8 cellular contexts compared by ENCODE assay signal in genomic region chr19:18152444-18152816, GRCh38. TPM values are rescaled to one million over a fixed set of nuclear protein-coding genes. Genes with fewer than 3 reads are reported as not detected.
DNase-seq lines count a peak whose midpoint lies in the region; TF ChIP-seq lines count a peak whose summit lies in the region.

No MANE protein-coding gene starts in this region.

- peaks cover 11% of the 10 kb centered on the region for H3K36me3 Mint-ChIP-seq in nephron (ENCODE audit: low read depth)
- no peaks in the 10 kb centered on the region for H3K36me3 Mint-ChIP-seq in stimulated activated naive CD8-positive, alpha-beta T cell treated with anti-CD3 and anti-CD28 coated beads, Interleukin-15, Interleukin-2, amounts not matched to agents 100 ng/mL and 50 ng/mL, for 24 hours (ENCODE audit: low read depth)

- H3K27ac Mint-ChIP-seq in nephron = peak overlapping the region; percentile 96 to 98 (median 97)
- peak overlapping the region; percentile 97 for H3K27ac Mint-ChIP-seq in stimulated activated naive CD8-positive, alpha-beta T cell treated with anti-CD3 and anti-CD28 coated beads, Interleukin-15, Interleukin-2, amounts not matched to agents 100 ng/mL and 50 ng/mL, for 24 hours

- no peaks in the 10 kb centered on the region for H3K9me3 Mint-ChIP-seq in nephron
- H3K9me3 Mint-ChIP-seq in stimulated activated naive CD8-positive, alpha-beta T cell treated with anti-CD3 and anti-CD28 coated beads, Interleukin-15, Interleukin-2, amounts not matched to agents 100 ng/mL and 50 ng/mL, for 24 hours = no peaks in the 10 kb centered on the region

- H3K4me3 Mint-ChIP-seq in nephron = peak overlapping the region; percentile 83 to 87 (median 86)
- H3K4me3 Mint-ChIP-seq in stimulated activated naive CD8-positive, alpha-beta T cell treated with anti-CD3 and anti-CD28 coated beads, Interleukin-15, Interleukin-2, amounts not matched to agents 100 ng/mL and 50 ng/mL, for 24 hours = peak overlapping the region; percentile 83

- H3K27ac ChIP-seq in RWPE1 = peak overlapping the region; percentile 99

- H3K9ac ChIP-seq in ES-I3 (ENCODE audit: low read depth, low read length) = peak overlapping the region; percentile 78

- CTCF ChIA-PET in RWPE1 (lab: Yijun Ruan, JAX) = interaction anchor here (0.9 to 1.8 kb wide), 2 partner anchors 15 kb away, joined by 4 to 5 read pairs; no protein-coding TSS in a partner anchor

- H3K27me3 Mint-ChIP-seq in nephron (ENCODE audit: low read depth) = no peaks in the 10 kb centered on the region
- H3K27me3 Mint-ChIP-seq in stimulated activated naive CD8-positive, alpha-beta T cell treated with anti-CD3 and anti-CD28 coated beads, Interleukin-15, Interleukin-2, amounts not matched to agents 100 ng/mL and 50 ng/mL, for 24 hours = no peaks in the 10 kb centered on the region

- no peaks in the 10 kb centered on the region for H3K9me3 ChIP-seq in ES-I3 (ENCODE audit: control insufficient read depth, insufficient read depth, low read length)

- H3K4me1 Mint-ChIP-seq in nephron = peaks cover 23% of the 10 kb centered on the region
- peaks cover 26% of the 10 kb centered on the region for H3K4me1 Mint-ChIP-seq in stimulated activated naive CD8-positive, alpha-beta T cell treated with anti-CD3 and anti-CD28 coated beads, Interleukin-15, Interleukin-2, amounts not matched to agents 100 ng/mL and 50 ng/mL, for 24 hours (ENCODE audit: low read depth)

- POLR2A ChIA-PET in RWPE1 (lab: Yijun Ruan, JAX; ENCODE audit: low non-redundant PET) = no interaction called here

- H3K4me1 ChIP-seq in ES-I3 (ENCODE audit: insufficient read depth, low read length) = peaks cover 7% of the 10 kb centered on the region; the same call in 1 of the 2 replicates

- TF ChIP-seq CTCF in LNCAP (IDR thresholded peaks at IDR 0.05) (peak; percentile 46; the same call in 1 of the 2 replicates), RWPE1 (conservative IDR thresholded peaks at IDR 0.05; ENCODE audit: low read depth) (peak; percentile 76), nephron (IDR thresholded peaks at IDR 0.05; ENCODE audit: unreplicated experiment in 3 of 3) (peak; percentile 70 to 85 (median 80))

- no peaks in the 10 kb centered on the region for H3K36me3 ChIP-seq in ES-I3 (ENCODE audit: insufficient read depth, low read length)

- DNase-seq in H4 (ENCODE audit: low spot score) (peak; percentile 99), RWPE1 (ENCODE audit: low spot score) (peak; percentile 95), fibroblast of the conjunctiva (ENCODE audit: low read depth) (peak; percentile 98)
- peak; percentile 92 for DNase-seq in activated effector memory CD4-positive, alpha-beta T cell treated with Interleukin-2 at 50 U/mL for 16 hours

RNA-seq across cellular contexts. Expression of gene PIK3R2, which starts 0.5 kb away (rescaled TPM):
- 9.8 and 25.1 TPM in 2 replicates for total RNA-seq in H4 (2014; rRNA removed; shearing (Covaris generic))

RNA-seq across cellular contexts. Expression of gene IFI30, which starts 21.2 kb away (rescaled TPM):
- total RNA-seq in H4 (2014; rRNA removed; shearing (Covaris generic)) = 156 and 172 TPM in 2 replicates

RNA-seq across cellular contexts. Expression of gene MPV17L2, which starts 40.6 kb away (rescaled TPM):
- total RNA-seq in H4 (2014; rRNA removed; shearing (Covaris generic)) = 17.7 and 30.9 TPM in 2 replicates

RNA-seq across cellular contexts. Expression of gene RAB3A, which starts 51.4 kb away (rescaled TPM):
- total RNA-seq in H4 (2014; rRNA removed; shearing (Covaris generic)) = 0.41 and 2.2 TPM in 2 replicates

RNA-seq across cellular contexts. Expression of gene MAST3, which starts 54.9 kb away (rescaled TPM):
- 2.4 and 3.1 TPM in 2 replicates for total RNA-seq in H4 (2014; rRNA removed; shearing (Covaris generic))

Comparison
In these comparisons a context has a peak if more than half of its experiments do, and no peak if none do; other contexts are left out.
1. Peak in every context shown above with its lines: DNase-seq and H3K27ac ChIP-seq.